8 cellular contexts compared by ENCODE assay signal in genomic region chr4:8917868-8918783, GRCh38. TPM values are rescaled to one million over a fixed set of nuclear protein-coding genes. Genes with fewer than 3 reads are reported as not detected.
A peak's percentile ranks its signal among the peaks of the same experiment; 100 is the strongest.
DNase-seq lines count a peak whose midpoint lies in the region; ATAC-seq and TF ChIP-seq lines count a peak whose summit lies in the region.

No MANE protein-coding gene starts in this region.

- H3K9ac ChIP-seq in endodermal cell (ENCODE audit: extremely low read depth, low read length, poor library complexity, severe bottlenecking): no peak overlapping the region

- 10 to 17% methylated on average over 12 to 20 of the region's 20 CpGs for WGBS in endodermal cell (ENCODE audit: insufficient coverage in 1 of 2, insufficient read length in 1 of 2), 2 experiments

- H3K9me3 ChIP-seq in endodermal cell (ENCODE audit: control insufficient read depth, low read length): no peaks in the 10 kb centered on the region

- ATAC-seq in HG02623 (IDR thresholded peaks at IDR 0.05; ENCODE audit: unreplicated experiment): peak; percentile 81
- ATAC-seq in stimulated activated effector memory CD8-positive, alpha-beta T cell treated with anti-CD3 and anti-CD28 coated beads, Interleukin-12 subunit alpha, Interleukin-12 subunit beta, amount 100 ng/mL, for 72 hours: peak; percentile 66

- no peaks in the 10 kb centered on the region for H3K9me3 Mint-ChIP-seq in activated CD4-positive, alpha-beta memory T cell treated with anti-CD3 and anti-CD28 coated beads, Interleukin-2, amount 10 ng/mL, durations not matched to agents 7 days and 5 days
- peaks cover under 1% of the 10 kb centered on the region for H3K9me3 Mint-ChIP-seq in endodermal cell
- peaks cover 3% of the 10 kb centered on the region for H3K9me3 Mint-ChIP-seq in stimulated activated effector memory CD8-positive, alpha-beta T cell treated with anti-CD3 and anti-CD28 coated beads, Interleukin-12 subunit alpha, Interleukin-12 subunit beta, amount 100 ng/mL, for 72 hours

- no peak overlapping the region for H3K27ac ChIP-seq in endodermal cell (ENCODE audit: low read depth, low read length)

- CTCF ChIA-PET in activated CD4-positive, alpha-beta memory T cell treated with anti-CD3 and anti-CD28 coated beads, Interleukin-2, amount 10 ng/mL, durations not matched to agents 7 days and 5 days (lab: Charles Lee): interaction anchor here (0.6 to 1.2 kb wide), 7 partner anchors 10 to 449 kb away, joined by 3 to 4 read pairs (median 3); no protein-coding TSS in a partner anchor

- TF ChIP-seq CTCF in endodermal cell (conservative IDR thresholded peaks at IDR 0.05): peak; percentile 96

- no peak overlapping the region for H3K27ac Mint-ChIP-seq in activated CD4-positive, alpha-beta memory T cell treated with anti-CD3 and anti-CD28 coated beads, Interleukin-2, amount 10 ng/mL, durations not matched to agents 7 days and 5 days
- no peak overlapping the region for H3K27ac Mint-ChIP-seq in endodermal cell
- H3K27ac Mint-ChIP-seq in stimulated activated effector memory CD8-positive, alpha-beta T cell treated with anti-CD3 and anti-CD28 coated beads, Interleukin-12 subunit alpha, Interleukin-12 subunit beta, amount 100 ng/mL, for 72 hours: no peak overlapping the region

- POLR2A ChIA-PET in activated CD4-positive, alpha-beta memory T cell treated with anti-CD3 and anti-CD28 coated beads, Interleukin-2, amount 10 ng/mL, durations not matched to agents 7 days and 5 days (lab: Charles Lee): no interaction called here

- H3K4me1 Mint-ChIP-seq in activated CD4-positive, alpha-beta memory T cell treated with anti-CD3 and anti-CD28 coated beads, Interleukin-2, amount 10 ng/mL, durations not matched to agents 7 days and 5 days: no peaks in the 10 kb centered on the region
- H3K4me1 Mint-ChIP-seq in endodermal cell: no peaks in the 10 kb centered on the region
- peaks cover 15% of the 10 kb centered on the region for H3K4me1 Mint-ChIP-seq in stimulated activated effector memory CD8-positive, alpha-beta T cell treated with anti-CD3 and anti-CD28 coated beads, Interleukin-12 subunit alpha, Interleukin-12 subunit beta, amount 100 ng/mL, for 72 hours

- no peaks in the 10 kb centered on the region for H3K4me1 ChIP-seq in endodermal cell (ENCODE audit: control insufficient read depth, insufficient read depth, low read length)

- no peaks in the 10 kb centered on the region for H3K36me3 Mint-ChIP-seq in activated CD4-positive, alpha-beta memory T cell treated with anti-CD3 and anti-CD28 coated beads, Interleukin-2, amount 10 ng/mL, durations not matched to agents 7 days and 5 days (ENCODE audit: low read depth)
- no peaks in the 10 kb centered on the region for H3K36me3 Mint-ChIP-seq in endodermal cell (ENCODE audit: low read depth)
- H3K36me3 Mint-ChIP-seq in stimulated activated effector memory CD8-positive, alpha-beta T cell treated with anti-CD3 and anti-CD28 coated beads, Interleukin-12 subunit alpha, Interleukin-12 subunit beta, amount 100 ng/mL, for 72 hours: no peaks in the 10 kb centered on the region

- H3K27me3 Mint-ChIP-seq in activated CD4-positive, alpha-beta memory T cell treated with anti-CD3 and anti-CD28 coated beads, Interleukin-2, amount 10 ng/mL, durations not matched to agents 7 days and 5 days: no peaks in the 10 kb centered on the region
- H3K27me3 Mint-ChIP-seq in endodermal cell (ENCODE audit: insufficient read depth): peaks cover 11% of the 10 kb centered on the region

- no peak overlapping the region for H3K4me3 ChIP-seq in endodermal cell (ENCODE audit: low read length)

- no peak overlapping the region for H3K4me3 Mint-ChIP-seq in activated CD4-positive, alpha-beta memory T cell treated with anti-CD3 and anti-CD28 coated beads, Interleukin-2, amount 10 ng/mL, durations not matched to agents 7 days and 5 days
- no peak overlapping the region for H3K4me3 Mint-ChIP-seq in endodermal cell
- H3K4me3 Mint-ChIP-seq in stimulated activated effector memory CD8-positive, alpha-beta T cell treated with anti-CD3 and anti-CD28 coated beads, Interleukin-12 subunit alpha, Interleukin-12 subunit beta, amount 100 ng/mL, for 72 hours: no peak overlapping the region

- H3K27me3 ChIP-seq in endodermal cell (ENCODE audit: control insufficient read depth, insufficient read depth, low read length, poor library complexity, severe bottlenecking): peaks cover 12% of the 10 kb centered on the region

- no peaks in the 10 kb centered on the region for H3K36me3 ChIP-seq in endodermal cell (ENCODE audit: control insufficient read depth, insufficient read depth, low read length)

- peak; percentile 20 for DNase-seq in NCI-H748 (lab: John Stamatoyannopoulos, UW; ENCODE audit: unreplicated experiment)
- no peak for DNase-seq in NCI-H748 treated with DMSO at 0.1 percent for 48 hours (lab: John Stamatoyannopoulos, UW)
- DNase-seq in NCI-H1694 (lab: John Stamatoyannopoulos, UW): peak; percentile 9
- DNase-seq in activated CD4-positive, alpha-beta memory T cell treated with anti-CD3 and anti-CD28 coated beads, Interleukin-2, amount 10 ng/mL, durations not matched to agents 7 days and 5 days: peak; percentile 64
- DNase-seq in endodermal cell: peak; percentile 97
- DNase-seq in mucosa of gallbladder (ENCODE audit: low spot score): peak; percentile 50
- DNase-seq in stimulated activated effector memory CD8-positive, alpha-beta T cell treated with anti-CD3 and anti-CD28 coated beads, Interleukin-12 subunit alpha, Interleukin-12 subunit beta, amount 100 ng/mL, for 72 hours (ENCODE audit: low spot score in 2 of 2): peak; percentile 74 to 85

RNA-seq across cellular contexts. Expression of gene HMX1, which starts 46.5 kb away (rescaled TPM):
- total RNA-seq in activated CD4-positive, alpha-beta memory T cell treated with anti-CD3 and anti-CD28 coated beads, Interleukin-2, amount 10 ng/mL, durations not matched to agents 7 days and 5 days: not detected
- 1 to 10 TPM in 1 of 2 donors, not detected in 1; 1.2 TPM for total RNA-seq in endodermal cell
- 1.4 TPM for polyA plus RNA-seq in endodermal cell (2013, experiment 1 of 2)
- 0.95 TPM for polyA plus RNA-seq in endodermal cell (2013, experiment 2 of 2)
- not detected for total RNA-seq in mucosa of gallbladder
